ENCODE assay signal across 8 cellular contexts in genomic region chr3:129399145-129399894, GRCh38. TPM values are rescaled to one million over a fixed set of nuclear protein-coding genes. Genes with fewer than 3 reads are reported as not detected.
DNase-seq lines count a peak whose midpoint lies in the region; ATAC-seq and TF ChIP-seq lines count a peak whose summit lies in the region.

No MANE protein-coding gene starts in this region.

- H3K36me3 Mint-ChIP-seq in GM23338 (ENCODE audit: low read depth) (peaks cover 12% of the 10 kb centered on the region; the same call in 1 of the 3 replicates), nephron (ENCODE audit: low read depth) (peaks cover 10% of the 10 kb centered on the region)
- peaks cover 32% of the 10 kb centered on the region for H3K36me3 Mint-ChIP-seq in activated T-helper 2 cell treated with anti-CD3 and anti-CD28 coated beads, Interferon-gamma antibody, Interleukin-2, Interleukin-4, amounts not matched to agents 10 μg/mL and 5 μg/mL and 100 μg/mL, durations not matched to agents 14 hours and 24 hours and 36 hours (ENCODE audit: low read depth)
- peaks cover 27% of the 10 kb centered on the region for H3K36me3 Mint-ChIP-seq in stimulated activated naive CD8-positive, alpha-beta T cell treated with anti-CD3 and anti-CD28 coated beads, Interleukin-15, Interleukin-2, amounts not matched to agents 100 ng/mL and 50 ng/mL, for 24 hours (ENCODE audit: low read depth)

- H3K27ac Mint-ChIP-seq in GM23338 (peak overlapping the region; percentile 99), nephron (peak overlapping the region; percentile 99 to 100 (median 100))
- peak overlapping the region; percentile 98 for H3K27ac Mint-ChIP-seq in activated T-helper 2 cell treated with anti-CD3 and anti-CD28 coated beads, Interferon-gamma antibody, Interleukin-2, Interleukin-4, amounts not matched to agents 10 μg/mL and 5 μg/mL and 100 μg/mL, durations not matched to agents 14 hours and 24 hours and 36 hours
- H3K27ac Mint-ChIP-seq in stimulated activated naive CD8-positive, alpha-beta T cell treated with anti-CD3 and anti-CD28 coated beads, Interleukin-15, Interleukin-2, amounts not matched to agents 100 ng/mL and 50 ng/mL, for 24 hours, result peak overlapping the region; percentile 99

- peaks cover 13% of the 10 kb centered on the region; the same call in 1 of the 2 replicates for H4K20me1 ChIP-seq in GM23338 (replicated peaks; ENCODE audit: insufficient read depth)

- peak; percentile 97 for DNase-seq in ELR (ENCODE audit: low read depth)
- DNase-seq in GM23338 (ENCODE audit: low spot score), result peak; percentile 97
- peak; percentile 95 for DNase-seq in LHCN-M2 (ENCODE audit: low read depth)
- peak; percentile 92 for DNase-seq in RPMI8226
- DNase-seq in activated T-helper 2 cell treated with anti-CD3 and anti-CD28 coated beads, Interferon-gamma antibody, Interleukin-2, Interleukin-4, amounts not matched to agents 10 μg/mL and 5 μg/mL and 100 μg/mL, durations not matched to agents 14 hours and 24 hours and 36 hours (ENCODE audit: low spot score), result peak; percentile 68
- peak; percentile 99 for DNase-seq in fibroblast of the aortic adventitia (ENCODE audit: low read depth)

- peak overlapping the region; percentile 24; the same call in 1 of the 2 replicates for H2AFZ ChIP-seq in GM23338

- ATAC-seq in GM23338, result peak; percentile 85

- TF ChIP-seq CTCF in GM23338 (conservative IDR thresholded peaks at IDR 0.05; ENCODE audit: low read depth in 2 of 2) (peak; percentile 75 to 79), fibroblast of the aortic adventitia (IDR thresholded peaks at IDR 0.05; ENCODE audit: insufficient read depth, low read length) (peak; percentile 85), nephron (IDR thresholded peaks at IDR 0.05; ENCODE audit: unreplicated experiment in 3 of 3) (peak; percentile 66 to 85 (median 80))

- no peaks in the 10 kb centered on the region for H3F3A ChIP-seq in GM23338 (replicated peaks; ENCODE audit: low read depth)

- no peaks in the 10 kb centered on the region for H3K27me3 ChIP-seq in GM23338 (ENCODE audit: insufficient read depth)

- H3K36me3 ChIP-seq in GM23338 (ENCODE audit: insufficient read depth), result no peaks in the 10 kb centered on the region

- peak overlapping the region; percentile 87 for H3K4me3 ChIP-seq in GM23338
- H3K4me3 ChIP-seq in fibroblast of the aortic adventitia (ENCODE audit: low read depth, low read length), result peak overlapping the region; percentile 90

- peaks cover 12% of the 10 kb centered on the region for H3K4me1 Mint-ChIP-seq in GM23338
- H3K4me1 Mint-ChIP-seq in activated T-helper 2 cell treated with anti-CD3 and anti-CD28 coated beads, Interferon-gamma antibody, Interleukin-2, Interleukin-4, amounts not matched to agents 10 μg/mL and 5 μg/mL and 100 μg/mL, durations not matched to agents 14 hours and 24 hours and 36 hours (ENCODE audit: low read depth), result peaks cover 27% of the 10 kb centered on the region
- H3K4me1 Mint-ChIP-seq in nephron, result peaks cover 19% of the 10 kb centered on the region
- H3K4me1 Mint-ChIP-seq in stimulated activated naive CD8-positive, alpha-beta T cell treated with anti-CD3 and anti-CD28 coated beads, Interleukin-15, Interleukin-2, amounts not matched to agents 100 ng/mL and 50 ng/mL, for 24 hours (ENCODE audit: low read depth), result peaks cover 36% of the 10 kb centered on the region

- peak overlapping the region; percentile 14; the same call in 1 of the 2 replicates for H3K27ac ChIP-seq in GM23338 (ENCODE audit: low read depth)

- no peaks in the 10 kb centered on the region for H3K9me2 ChIP-seq in GM23338 (ENCODE audit: insufficient read depth)

- intact Hi-C loops in activated T-helper 2 cell treated with anti-CD3 and anti-CD28 coated beads, Interferon-gamma antibody, Interleukin-2, Interleukin-4, amounts not matched to agents 10 μg/mL and 5 μg/mL and 100 μg/mL, durations not matched to agents 14 hours and 24 hours and 36 hours (cut with micrococcal nuclease), result loop anchor here (1.0 to 2.0 kb wide), 2 partner anchors 41 to 751 kb away; partner anchors contain the start of gene IFT122

- H3K9me3 Mint-ChIP-seq in GM23338 (no peaks in the 10 kb centered on the region; the same call in 2 of the 3 replicates), nephron (no peaks in the 10 kb centered on the region)
- no peaks in the 10 kb centered on the region for H3K9me3 Mint-ChIP-seq in activated T-helper 2 cell treated with anti-CD3 and anti-CD28 coated beads, Interferon-gamma antibody, Interleukin-2, Interleukin-4, amounts not matched to agents 10 μg/mL and 5 μg/mL and 100 μg/mL, durations not matched to agents 14 hours and 24 hours and 36 hours
- H3K9me3 Mint-ChIP-seq in stimulated activated naive CD8-positive, alpha-beta T cell treated with anti-CD3 and anti-CD28 coated beads, Interleukin-15, Interleukin-2, amounts not matched to agents 100 ng/mL and 50 ng/mL, for 24 hours, result no peaks in the 10 kb centered on the region

- peak overlapping the region; percentile 99 for H3K4me3 Mint-ChIP-seq in GM23338
- peak overlapping the region; percentile 100 for H3K4me3 Mint-ChIP-seq in activated T-helper 2 cell treated with anti-CD3 and anti-CD28 coated beads, Interferon-gamma antibody, Interleukin-2, Interleukin-4, amounts not matched to agents 10 μg/mL and 5 μg/mL and 100 μg/mL, durations not matched to agents 14 hours and 24 hours and 36 hours (ENCODE audit: low read depth)
- peak overlapping the region; percentile 96 to 98 (median 97) for H3K4me3 Mint-ChIP-seq in nephron
- peak overlapping the region; percentile 100 for H3K4me3 Mint-ChIP-seq in stimulated activated naive CD8-positive, alpha-beta T cell treated with anti-CD3 and anti-CD28 coated beads, Interleukin-15, Interleukin-2, amounts not matched to agents 100 ng/mL and 50 ng/mL, for 24 hours

- H3K4me2 ChIP-seq in GM23338, result peak overlapping the region; percentile 100

- H3K27me3 Mint-ChIP-seq in GM23338 (ENCODE audit: insufficient read depth, low read depth, poor library complexity) (peaks cover 9% of the 10 kb centered on the region), nephron (ENCODE audit: low read depth) (no peaks in the 10 kb centered on the region)
- no peaks in the 10 kb centered on the region for H3K27me3 Mint-ChIP-seq in activated T-helper 2 cell treated with anti-CD3 and anti-CD28 coated beads, Interferon-gamma antibody, Interleukin-2, Interleukin-4, amounts not matched to agents 10 μg/mL and 5 μg/mL and 100 μg/mL, durations not matched to agents 14 hours and 24 hours and 36 hours (ENCODE audit: low read depth)
- H3K27me3 Mint-ChIP-seq in stimulated activated naive CD8-positive, alpha-beta T cell treated with anti-CD3 and anti-CD28 coated beads, Interleukin-15, Interleukin-2, amounts not matched to agents 100 ng/mL and 50 ng/mL, for 24 hours, result no peaks in the 10 kb centered on the region

- H3K79me2 ChIP-seq in GM23338 (replicated peaks; ENCODE audit: insufficient read depth), result peaks cover 45% of the 10 kb centered on the region

- peaks cover 5% of the 10 kb centered on the region; the same call in 1 of the 2 replicates for H3K4me1 ChIP-seq in GM23338 (ENCODE audit: insufficient read depth)

TF ChIP-seq in GM23338, 12 proteins besides CTCF, POLR2A, EP300 and RAD21:
- peak; percentile 85; the same call in 1 of the 2 replicates for TF ChIP-seq ETS1 (IDR thresholded peaks at IDR 0.05)
- no peak for TF ChIP-seq STAT1 (IDR thresholded peaks at IDR 0.05; ENCODE audit: unreplicated experiment)
- TF ChIP-seq POLR2AphosphoS5 (IDR thresholded peaks at IDR 0.05; ENCODE audit: low read depth), result peak; percentile 71
- TF ChIP-seq NANOG (IDR thresholded peaks at IDR 0.05; ENCODE audit: borderline replicate concordance), result no peak

RNA-seq across cellular contexts. Expression of gene EFCAB12, which starts 29.1 kb away (rescaled TPM):
- 0.24 and 0.54 TPM in 2 replicates for total RNA-seq in GM23338 (2014; rRNA removed; shearing (Covaris generic))
- 0.17 and 0.65 TPM in 2 replicates for polyA plus RNA-seq in GM23338 (2016; fragmentation: Nextera tagmentation; extraction: Ambion mirVana)
- total RNA-seq in LHCN-M2 (2014; rRNA removed) (0.06 and 0.26 TPM in 2 replicates), fibroblast of the aortic adventitia (ENCODE audit: low replicate concordance) (under 0.01 TPM in 1 of 2 replicates, not detected in the other)
- not detected for polyA plus RNA-seq in LHCN-M2 (2012)
- 0.25 and 0.48 TPM in 2 replicates for total RNA-seq in activated T-helper 2 cell treated with anti-CD3 and anti-CD28 coated beads, Interferon-gamma antibody, Interleukin-2, Interleukin-4, amounts not matched to agents 10 μg/mL and 5 μg/mL and 100 μg/mL, durations not matched to agents 14 hours and 24 hours and 36 hours

RNA-seq across cellular contexts. Expression of gene MBD4, which starts 40.4 kb away (rescaled TPM):
- total RNA-seq in GM23338 (2014; rRNA removed; shearing (Covaris generic)), result 26.4 and 33.9 TPM in 2 replicates
- polyA plus RNA-seq in GM23338 (2016; fragmentation: Nextera tagmentation; extraction: Ambion mirVana), result 51.8 and 59.3 TPM in 2 replicates
- 25.3 and 28.8 TPM in 2 replicates for total RNA-seq in LHCN-M2 (2014; rRNA removed)
- 8.2 TPM for polyA plus RNA-seq in LHCN-M2 (2012)
- total RNA-seq in activated T-helper 2 cell treated with anti-CD3 and anti-CD28 coated beads, Interferon-gamma antibody, Interleukin-2, Interleukin-4, amounts not matched to agents 10 μg/mL and 5 μg/mL and 100 μg/mL, durations not matched to agents 14 hours and 24 hours and 36 hours, result 41.9 and 45.9 TPM in 2 replicates
- 28.9 and 34.9 TPM in 2 replicates for total RNA-seq in fibroblast of the aortic adventitia (ENCODE audit: low replicate concordance)

RNA-seq across cellular contexts. Expression of gene IFT122, which starts 40.7 kb away (rescaled TPM):
- total RNA-seq in GM23338 (2014; rRNA removed; shearing (Covaris generic)), result 30.2 and 38.8 TPM in 2 replicates
- polyA plus RNA-seq in GM23338 (2016; fragmentation: Nextera tagmentation; extraction: Ambion mirVana), result 10.2 and 10.9 TPM in 2 replicates
- total RNA-seq in LHCN-M2 (2014; rRNA removed), result 17.3 and 24.2 TPM in 2 replicates
- 13.2 TPM for polyA plus RNA-seq in LHCN-M2 (2012)
- 15.7 and 17.6 TPM in 2 replicates for total RNA-seq in activated T-helper 2 cell treated with anti-CD3 and anti-CD28 coated beads, Interferon-gamma antibody, Interleukin-2, Interleukin-4, amounts not matched to agents 10 μg/mL and 5 μg/mL and 100 μg/mL, durations not matched to agents 14 hours and 24 hours and 36 hours
- total RNA-seq in fibroblast of the aortic adventitia (ENCODE audit: low replicate concordance), result 21.4 and 38.0 TPM in 2 replicates

Comparison
In these comparisons a context has a peak if more than half of its experiments do, and no peak if none do; other contexts are left out.
1. Peak in every context shown above with its lines: DNase-seq, ATAC-seq, H3K4me3 ChIP-seq and H3K27ac ChIP-seq.